Comparison of ENCODE assay signal across 28 cellular contexts in genomic region chr17:80248001-80248893, GRCh38.
"Had no signal": no experiment of that assay in that cellular context is flagged by ENCODE, and none has a peak within 500 bp of the region (broad histone marks: within the 10 kb centered on the region; RNA-seq: fewer than 3 reads in every experiment).

No MANE protein-coding gene starts in this region.

- H3K27ac Mint-ChIP-seq: activated B cell treated with CpG ODN at 0.5 μM for 24 hours; activated CD4-positive, alpha-beta memory T cell treated with anti-CD3 and anti-CD28 coated beads, Interleukin-2, amount 10 ng/mL, durations not matched to agents 7 days and 5 days; activated CD4-positive, alpha-beta T cell treated with anti-CD3 and anti-CD28 coated beads, Interleukin-2, amount 10 ng/mL, durations not matched to agents 24 days and 14 days; activated naive CD8-positive, alpha-beta T cell treated with anti-CD3 and anti-CD28 coated beads, Interleukin-2, amount 10 ng/mL, durations not matched to agents 7 days and 5 days; activated T-helper 17 cell treated with anti-CD3 and anti-CD28 coated beads, Interleukin-2, amount 50 U/mL, for 72 hours; T-helper 17 cell had no signal

- H3K27me3 Mint-ChIP-seq: activated B cell treated with CpG ODN at 0.5 μM for 24 hours; activated CD4-positive, alpha-beta memory T cell treated with anti-CD3 and anti-CD28 coated beads, Interleukin-2, amount 10 ng/mL, durations not matched to agents 7 days and 5 days; activated CD4-positive, alpha-beta T cell treated with anti-CD3 and anti-CD28 coated beads, Interleukin-2, amount 10 ng/mL, durations not matched to agents 24 days and 14 days; activated naive CD8-positive, alpha-beta T cell treated with anti-CD3 and anti-CD28 coated beads, Interleukin-2, amount 10 ng/mL, durations not matched to agents 7 days and 5 days; activated T-helper 17 cell treated with anti-CD3 and anti-CD28 coated beads, Interleukin-2, amount 50 U/mL, for 72 hours; T-helper 17 cell had no signal

- H3K4me1 Mint-ChIP-seq: activated T-helper 17 cell treated with anti-CD3 and anti-CD28 coated beads, Interleukin-2, amount 50 U/mL, for 72 hours had no signal

- H3K9me3 Mint-ChIP-seq: activated B cell treated with CpG ODN at 0.5 μM for 24 hours; activated CD4-positive, alpha-beta memory T cell treated with anti-CD3 and anti-CD28 coated beads, Interleukin-2, amount 10 ng/mL, durations not matched to agents 7 days and 5 days; activated CD4-positive, alpha-beta T cell treated with anti-CD3 and anti-CD28 coated beads, Interleukin-2, amount 10 ng/mL, durations not matched to agents 24 days and 14 days; activated naive CD8-positive, alpha-beta T cell treated with anti-CD3 and anti-CD28 coated beads, Interleukin-2, amount 10 ng/mL, durations not matched to agents 7 days and 5 days; activated T-helper 17 cell treated with anti-CD3 and anti-CD28 coated beads, Interleukin-2, amount 50 U/mL, for 72 hours had no signal

- ATAC-seq: activated T-helper 17 cell treated with anti-CD3 and anti-CD28 coated beads, Interleukin-2, amount 50 U/mL, for 72 hours; T-helper 17 cell had no signal

- H3K4me1 ChIP-seq: SJSA1 had no signal

- H3K36me3 Mint-ChIP-seq: activated naive CD8-positive, alpha-beta T cell treated with anti-CD3 and anti-CD28 coated beads, Interleukin-2, amount 10 ng/mL, durations not matched to agents 7 days and 5 days had no signal

- H3K4me3 Mint-ChIP-seq: activated B cell treated with CpG ODN at 0.5 μM for 24 hours; activated CD4-positive, alpha-beta memory T cell treated with anti-CD3 and anti-CD28 coated beads, Interleukin-2, amount 10 ng/mL, durations not matched to agents 7 days and 5 days; activated CD4-positive, alpha-beta T cell treated with anti-CD3 and anti-CD28 coated beads, Interleukin-2, amount 10 ng/mL, durations not matched to agents 24 days and 14 days; activated naive CD8-positive, alpha-beta T cell treated with anti-CD3 and anti-CD28 coated beads, Interleukin-2, amount 10 ng/mL, durations not matched to agents 7 days and 5 days; activated T-helper 17 cell treated with anti-CD3 and anti-CD28 coated beads, Interleukin-2, amount 50 U/mL, for 72 hours; T-helper 17 cell had no signal

- H3K27ac ChIP-seq: adrenal gland, RWPE1, SJSA1 had no signal

- H3K27me3 ChIP-seq: adrenal gland, SJSA1 had no signal

- H3K9me3 ChIP-seq: adrenal gland, SJSA1 had no signal

- DNase-seq: activated B cell treated with CpG ODN at 0.5 μM for 24 hours; activated CD4-positive, alpha-beta memory T cell treated with anti-CD3 and anti-CD28 coated beads, Interleukin-2, amount 10 ng/mL, durations not matched to agents 7 days and 5 days; activated CD4-positive, alpha-beta T cell treated with anti-CD3 and anti-CD28 coated beads for 1 hour; activated CD4-positive, alpha-beta T cell treated with anti-CD3 and anti-CD28 coated beads, Interleukin-2, amount 10 ng/mL, durations not matched to agents 24 days and 14 days; activated gamma-delta T cell; activated naive CD4-positive, alpha-beta T cell treated with anti-CD3 and anti-CD28 coated beads, Interleukin-2, amount 50 U/mL, for 16 hours; activated naive CD8-positive, alpha-beta T cell treated with anti-CD3 and anti-CD28 coated beads, Interleukin-2, amount 10 ng/mL, durations not matched to agents 7 days and 5 days; activated T-cell treated with anti-CD3 and anti-CD28 coated beads for 4 hours; activated T-cell treated with anti-CD3 and anti-CD28 coated beads, Interleukin-2, amount 50 U/mL, for 48 hours; adrenal gland; anterior cingulate cortex; cerebellar nuclear complex; KG1; NCI-H1092; NCI-H1417; NCI-H1694; NCI-H2029; NCI-H2107; NCI-H2171 treated with DMSO at 0.1 percent for 48 hours; NCI-H226; NCI-H526; NCI-H82; SHP77; T-helper 17 cell; T-helper 9 cell had no signal

- H3K4me3 ChIP-seq: adrenal gland, SJSA1 had no signal
